In the genomic region with DNA sequence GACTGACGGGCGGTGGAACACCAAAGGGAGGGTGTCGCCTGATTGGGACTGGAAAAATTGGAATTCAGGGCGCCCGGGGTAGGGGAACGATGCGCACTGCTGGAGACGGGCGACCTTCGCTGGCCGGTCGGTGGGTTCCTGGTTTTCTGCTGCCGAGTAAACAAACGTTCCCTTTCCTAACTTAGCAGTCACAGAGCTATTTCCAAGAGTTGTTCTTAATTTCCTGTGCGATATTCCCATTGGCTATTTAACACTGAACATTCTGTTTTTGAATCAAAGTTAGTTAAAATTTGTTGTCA, we compare ENCODE assay signal across 1 cellular context.
TF ChIP-seq lines count a peak whose summit lies in the region.

No MANE protein-coding gene starts in this region.

TF ChIP-seq in HCT116, 20 proteins besides CTCF, POLR2A, EP300 and RAD21 (continued from another document):
- TF ChIP-seq, protein P1, sequence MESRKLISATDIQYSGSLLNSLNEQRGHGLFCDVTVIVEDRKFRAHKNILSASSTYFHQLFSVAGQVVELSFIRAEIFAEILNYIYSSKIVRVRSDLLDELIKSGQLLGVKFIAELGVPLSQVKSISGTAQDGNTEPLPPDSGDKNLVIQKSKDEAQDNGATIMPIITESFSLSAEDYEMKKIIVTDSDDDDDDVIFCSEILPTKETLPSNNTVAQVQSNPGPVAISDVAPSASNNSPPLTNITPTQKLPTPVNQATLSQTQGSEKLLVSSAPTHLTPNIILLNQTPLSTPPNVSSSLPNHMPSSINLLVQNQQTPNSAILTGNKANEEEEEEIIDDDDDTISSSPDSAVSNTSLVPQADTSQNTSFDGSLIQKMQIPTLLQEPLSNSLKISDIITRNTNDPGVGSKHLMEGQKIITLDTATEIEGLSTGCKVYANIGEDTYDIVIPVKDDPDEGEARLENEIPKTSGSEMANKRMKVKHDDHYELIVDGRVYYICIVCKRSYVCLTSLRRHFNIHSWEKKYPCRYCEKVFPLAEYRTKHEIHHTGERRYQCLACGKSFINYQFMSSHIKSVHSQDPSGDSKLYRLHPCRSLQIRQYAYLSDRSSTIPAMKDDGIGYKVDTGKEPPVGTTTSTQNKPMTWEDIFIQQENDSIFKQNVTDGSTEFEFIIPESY (IDR thresholded peaks at IDR 0.05; ENCODE audit: extremely low read depth, insufficient replicate concordance, low read length), result no peak
- TF ChIP-seq POLR2AphosphoS5 (IDR thresholded peaks at IDR 0.05; ENCODE audit: low read depth, low read length) (no peak), ZNF274 (IDR thresholded peaks at IDR 0.05; ENCODE audit: low read depth, low read length) (no peak), SIN3A (IDR thresholded peaks at IDR 0.05; ENCODE audit: low read depth) (no peak), EZH2 (IDR thresholded peaks at IDR 0.05) (no peak), TCF7L2 (IDR thresholded peaks at IDR 0.05; ENCODE audit: borderline replicate concordance, extremely low read depth, insufficient read depth, insufficient read length) (no peak), CEBPB (IDR thresholded peaks at IDR 0.05; ENCODE audit: low read depth) (no peak)
- TF ChIP-seq, protein P2, sequence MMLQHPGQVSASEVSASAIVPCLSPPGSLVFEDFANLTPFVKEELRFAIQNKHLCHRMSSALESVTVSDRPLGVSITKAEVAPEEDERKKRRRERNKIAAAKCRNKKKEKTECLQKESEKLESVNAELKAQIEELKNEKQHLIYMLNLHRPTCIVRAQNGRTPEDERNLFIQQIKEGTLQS (IDR thresholded peaks at IDR 0.05), result no peak
- TF ChIP-seq, protein P3, sequence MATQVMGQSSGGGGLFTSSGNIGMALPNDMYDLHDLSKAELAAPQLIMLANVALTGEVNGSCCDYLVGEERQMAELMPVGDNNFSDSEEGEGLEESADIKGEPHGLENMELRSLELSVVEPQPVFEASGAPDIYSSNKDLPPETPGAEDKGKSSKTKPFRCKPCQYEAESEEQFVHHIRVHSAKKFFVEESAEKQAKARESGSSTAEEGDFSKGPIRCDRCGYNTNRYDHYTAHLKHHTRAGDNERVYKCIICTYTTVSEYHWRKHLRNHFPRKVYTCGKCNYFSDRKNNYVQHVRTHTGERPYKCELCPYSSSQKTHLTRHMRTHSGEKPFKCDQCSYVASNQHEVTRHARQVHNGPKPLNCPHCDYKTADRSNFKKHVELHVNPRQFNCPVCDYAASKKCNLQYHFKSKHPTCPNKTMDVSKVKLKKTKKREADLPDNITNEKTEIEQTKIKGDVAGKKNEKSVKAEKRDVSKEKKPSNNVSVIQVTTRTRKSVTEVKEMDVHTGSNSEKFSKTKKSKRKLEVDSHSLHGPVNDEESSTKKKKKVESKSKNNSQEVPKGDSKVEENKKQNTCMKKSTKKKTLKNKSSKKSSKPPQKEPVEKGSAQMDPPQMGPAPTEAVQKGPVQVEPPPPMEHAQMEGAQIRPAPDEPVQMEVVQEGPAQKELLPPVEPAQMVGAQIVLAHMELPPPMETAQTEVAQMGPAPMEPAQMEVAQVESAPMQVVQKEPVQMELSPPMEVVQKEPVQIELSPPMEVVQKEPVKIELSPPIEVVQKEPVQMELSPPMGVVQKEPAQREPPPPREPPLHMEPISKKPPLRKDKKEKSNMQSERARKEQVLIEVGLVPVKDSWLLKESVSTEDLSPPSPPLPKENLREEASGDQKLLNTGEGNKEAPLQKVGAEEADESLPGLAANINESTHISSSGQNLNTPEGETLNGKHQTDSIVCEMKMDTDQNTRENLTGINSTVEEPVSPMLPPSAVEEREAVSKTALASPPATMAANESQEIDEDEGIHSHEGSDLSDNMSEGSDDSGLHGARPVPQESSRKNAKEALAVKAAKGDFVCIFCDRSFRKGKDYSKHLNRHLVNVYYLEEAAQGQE (IDR thresholded peaks at IDR 0.05; ENCODE audit: low read depth), result no peak
